ENCODE assay signal across 8 cellular contexts in genomic region chr5:143001764-143002351, GRCh38.
DNase-seq lines count a peak whose midpoint lies in the region; ATAC-seq, FAIRE-seq and TF ChIP-seq lines count a peak whose summit lies in the region.

No MANE protein-coding gene starts in this region.

- no peak for FAIRE-seq in kidney (lab: Jason Lieb, UNC)

- TF ChIP-seq CTCF in HL-60 (IDR thresholded peaks at IDR 0.05; ENCODE audit: insufficient read depth, low read length) = no peak
- no peak for TF ChIP-seq CTCF in kidney (IDR thresholded peaks at IDR 0.05; ENCODE audit: borderline replicate concordance, extremely low read depth, insufficient read depth)

- H3K27ac Mint-ChIP-seq in activated naive CD4-positive, alpha-beta T cell treated with anti-CD3 and anti-CD28 coated beads, Interleukin-2, amount 50 U/mL, for 24 hours = peak overlapping the region; percentile 93

- H3K27ac ChIP-seq in HL-60 (replicated peaks) (peak overlapping the region; percentile 86), kidney (ENCODE audit: low read depth in 2 of 2, low read length in 2 of 2) (peak overlapping the region; percentile 26)

- peak overlapping the region; percentile 35 for H3K4me3 Mint-ChIP-seq in activated naive CD4-positive, alpha-beta T cell treated with anti-CD3 and anti-CD28 coated beads, Interleukin-2, amount 50 U/mL, for 24 hours

- peaks cover 66% of the 10 kb centered on the region for H3K4me1 Mint-ChIP-seq in activated naive CD4-positive, alpha-beta T cell treated with anti-CD3 and anti-CD28 coated beads, Interleukin-2, amount 50 U/mL, for 24 hours

- no peaks in the 10 kb centered on the region for H3K27me3 ChIP-seq in HL-60 (ENCODE audit: insufficient read depth, poor library complexity, severe bottlenecking)

- H3K36me3 ChIP-seq in kidney (ENCODE audit: control insufficient read depth in 1 of 2, insufficient read depth in 2 of 2, low read length in 2 of 2) = no peaks in the 10 kb centered on the region

- no peaks in the 10 kb centered on the region for H3K9me3 Mint-ChIP-seq in activated naive CD4-positive, alpha-beta T cell treated with anti-CD3 and anti-CD28 coated beads, Interleukin-2, amount 50 U/mL, for 24 hours

- DNase-seq in A172 (ENCODE audit: low spot score) (peak; percentile 69), HL-60 (ENCODE audit: low read depth in 1 of 2, low spot score in 1 of 2) (peak; percentile 30 to 39), kidney (no peak), NCI-H2029 treated with DMSO at 0.1 percent for 48 hours (lab: John Stamatoyannopoulos, UW) (no peak), NCI-H1436 treated with DMSO at 0.1 percent for 48 hours (lab: John Stamatoyannopoulos, UW) (no peak), NCI-H187 treated with DMSO at 0.1 percent for 48 hours (lab: John Stamatoyannopoulos, UW) (no peak)

- peaks cover 7% of the 10 kb centered on the region for H3K36me3 Mint-ChIP-seq in activated naive CD4-positive, alpha-beta T cell treated with anti-CD3 and anti-CD28 coated beads, Interleukin-2, amount 50 U/mL, for 24 hours

- no peak for ATAC-seq in HG03469 (IDR thresholded peaks at IDR 0.05; ENCODE audit: unreplicated experiment)

- H3K4me1 ChIP-seq in kidney (ENCODE audit: control insufficient read depth in 1 of 2, insufficient read depth in 1 of 2, low read depth in 1 of 2, low read length in 2 of 2) = peaks cover 14 to 24% of the 10 kb centered on the region in 2 donors

- no peaks in the 10 kb centered on the region for H3K27me3 Mint-ChIP-seq in activated naive CD4-positive, alpha-beta T cell treated with anti-CD3 and anti-CD28 coated beads, Interleukin-2, amount 50 U/mL, for 24 hours

- H3K9me3 ChIP-seq in kidney (ENCODE audit: control insufficient read depth in 1 of 2, low read length in 2 of 2) = no peaks in the 10 kb centered on the region

- H3K9ac ChIP-seq in kidney (ENCODE audit: low read length in 2 of 2) = no peak overlapping the region

- H3K4me3 ChIP-seq in HL-60 (replicated peaks; ENCODE audit: insufficient read depth, low read length) (no peak overlapping the region), kidney (ENCODE audit: low read length in 2 of 2) (no peak overlapping the region)

- intact Hi-C loops in kidney (cut with DNase I) = loop anchor here (10.0 kb wide), 1 partner anchor 393 kb away; no protein-coding TSS in a partner anchor

Comparison
In these comparisons a context has a peak if more than half of its experiments do, and no peak if none do; other contexts are left out.
1. DNase-seq: peak in A172 (single experiment) and HL-60 (2 of 2); none in kidney (single experiment), NCI-H2029 treated with DMSO at 0.1 percent for 48 hours (single experiment), NCI-H1436 treated with DMSO at 0.1 percent for 48 hours (single experiment) and NCI-H187 treated with DMSO at 0.1 percent for 48 hours (single experiment).